14 cellular contexts compared by ENCODE assay signal in genomic region chr14:92457018-92457565, GRCh38.
"Had no signal": no experiment of that assay in that cellular context is flagged by ENCODE, and none has a peak within 500 bp of the region (broad histone marks: within the 10 kb centered on the region; RNA-seq: fewer than 3 reads in every experiment).

No MANE protein-coding gene starts in this region.

- DNase-seq: activated CD8-positive, alpha-beta memory T cell treated with anti-CD3 and anti-CD28 coated beads, Interleukin-2, amount 50 U/mL, for 4 hours; activated gamma-delta T cell treated with Interleukin-2 at 50 U/mL for 16 hours had no signal

- H3K27me3 ChIP-seq: dorsolateral prefrontal cortex, foreskin keratinocyte, heart left ventricle, left lung, thyroid gland had no signal

- H3K36me3 Mint-ChIP-seq: activated CD4-positive, alpha-beta memory T cell treated with anti-CD3 and anti-CD28 coated beads for 36 hours; activated naive CD8-positive, alpha-beta T cell treated with anti-CD3 and anti-CD28 coated beads, Interleukin-2, amount 10 ng/mL, durations not matched to agents 7 days and 5 days; memory B cell; stimulated activated effector memory CD8-positive, alpha-beta T cell treated with anti-CD3 and anti-CD28 coated beads, Interleukin-12 subunit alpha, Interleukin-12 subunit beta, amount 100 ng/mL, for 72 hours had no signal

- H3K27ac Mint-ChIP-seq: activated CD4-positive, alpha-beta memory T cell treated with anti-CD3 and anti-CD28 coated beads for 36 hours; activated naive CD8-positive, alpha-beta T cell treated with anti-CD3 and anti-CD28 coated beads, Interleukin-2, amount 10 ng/mL, durations not matched to agents 7 days and 5 days; activated T-cell treated with anti-CD3 and anti-CD28 coated beads, Interleukin-2, amount 50 U/mL, for 72 hours; memory B cell; nephron progenitor cell; stimulated activated effector memory CD8-positive, alpha-beta T cell treated with anti-CD3 and anti-CD28 coated beads, Interleukin-12 subunit alpha, Interleukin-12 subunit beta, amount 100 ng/mL, for 72 hours had no signal

- H3K4me3 Mint-ChIP-seq: activated CD4-positive, alpha-beta memory T cell treated with anti-CD3 and anti-CD28 coated beads for 36 hours; activated naive CD8-positive, alpha-beta T cell treated with anti-CD3 and anti-CD28 coated beads, Interleukin-2, amount 10 ng/mL, durations not matched to agents 7 days and 5 days; activated T-cell treated with anti-CD3 and anti-CD28 coated beads, Interleukin-2, amount 50 U/mL, for 72 hours; memory B cell; nephron progenitor cell; stimulated activated effector memory CD8-positive, alpha-beta T cell treated with anti-CD3 and anti-CD28 coated beads, Interleukin-12 subunit alpha, Interleukin-12 subunit beta, amount 100 ng/mL, for 72 hours had no signal

- H3K9me3 Mint-ChIP-seq: activated CD4-positive, alpha-beta memory T cell treated with anti-CD3 and anti-CD28 coated beads for 36 hours; activated naive CD8-positive, alpha-beta T cell treated with anti-CD3 and anti-CD28 coated beads, Interleukin-2, amount 10 ng/mL, durations not matched to agents 7 days and 5 days; activated T-cell treated with anti-CD3 and anti-CD28 coated beads, Interleukin-2, amount 50 U/mL, for 72 hours; memory B cell; nephron progenitor cell; stimulated activated effector memory CD8-positive, alpha-beta T cell treated with anti-CD3 and anti-CD28 coated beads, Interleukin-12 subunit alpha, Interleukin-12 subunit beta, amount 100 ng/mL, for 72 hours had no signal

- FAIRE-seq: keratinocyte had no signal

- ATAC-seq: stimulated activated effector memory CD8-positive, alpha-beta T cell treated with anti-CD3 and anti-CD28 coated beads, Interleukin-12 subunit alpha, Interleukin-12 subunit beta, amount 100 ng/mL, for 72 hours had no signal

- H3K27ac ChIP-seq: dorsolateral prefrontal cortex, foreskin keratinocyte, thyroid gland had no signal

- H3K36me3 ChIP-seq: heart left ventricle, left lung, thyroid gland had no signal

- H3K4me3 ChIP-seq: dorsolateral prefrontal cortex, left lung, thyroid gland had no signal

- H3K9me3 ChIP-seq: heart left ventricle, left lung, thyroid gland had no signal

- H3K27me3 Mint-ChIP-seq: activated CD4-positive, alpha-beta memory T cell treated with anti-CD3 and anti-CD28 coated beads for 36 hours; activated naive CD8-positive, alpha-beta T cell treated with anti-CD3 and anti-CD28 coated beads, Interleukin-2, amount 10 ng/mL, durations not matched to agents 7 days and 5 days had no signal
